Comparison of ENCODE assay signal across 1 cellular context in genomic region chr20:35741892-35742740, GRCh38.
A peak's percentile ranks its signal among the peaks of the same experiment; 100 is the strongest.
TF ChIP-seq lines count a peak whose summit lies in the region.

TSS of gene RBM39 (minus strand) at chr20:35742260. CDS start at chr20:35740874, 1,386 bp downstream.

TF ChIP-seq in HepG2, 621 proteins besides CTCF, POLR2A, EP300 and RAD21 (continued from another document and continues in another):
- peak; percentile 90; the same call in 1 of the 2 replicates for TF ChIP-seq ARID4A (CRISPR knock-in tag; IDR thresholded peaks at IDR 0.05; ENCODE audit: borderline replicate concordance)
- no peak for TF ChIP-seq NONO (IDR thresholded peaks at IDR 0.05)
- peak; percentile 99 for TF ChIP-seq NONO (CRISPR knock-in tag; conservative IDR thresholded peaks at IDR 0.05)
- TF ChIP-seq SNRNP70 (IDR thresholded peaks at IDR 0.05; ENCODE audit: low read depth, low read length): no peak
- TF ChIP-seq ADNP (CRISPR knock-in tag; IDR thresholded peaks at IDR 0.05): no peak
- TF ChIP-seq ZNF615 (CRISPR knock-in tag; IDR thresholded peaks at IDR 0.05; ENCODE audit: borderline replicate concordance): peak; percentile 97; the same call in 1 of the 2 replicates
- TF ChIP-seq ZNF468 (CRISPR knock-in tag; IDR thresholded peaks at IDR 0.05): peak; percentile 93; the same call in 1 of the 2 replicates
- TF ChIP-seq ERF (CRISPR knock-in tag; IDR thresholded peaks at IDR 0.05): peak; percentile 98
- peak; percentile 12 for TF ChIP-seq RBM22 (optimal IDR thresholded peaks at IDR 0.05; ENCODE audit: low read length)
- peak; percentile 95 for TF ChIP-seq PITX1 (CRISPR knock-in tag; IDR thresholded peaks at IDR 0.05)
- peak; percentile 99 for TF ChIP-seq TAF1 (CRISPR knock-in tag; IDR thresholded peaks at IDR 0.05)
- TF ChIP-seq PREB (CRISPR knock-in tag; IDR thresholded peaks at IDR 0.05): peak; percentile 97
- TF ChIP-seq RCOR2 (CRISPR knock-in tag; IDR thresholded peaks at IDR 0.05): peak; percentile 34; the same call in 1 of the 2 replicates
- peak; percentile 96; the same call in 1 of the 2 replicates for TF ChIP-seq ZNF367 (CRISPR knock-in tag; IDR thresholded peaks at IDR 0.05; ENCODE audit: borderline replicate concordance)
- TF ChIP-seq ZNF747 (CRISPR knock-in tag; IDR thresholded peaks at IDR 0.05; ENCODE audit: borderline replicate concordance): peak; percentile 99
- TF ChIP-seq SRSF1 (optimal IDR thresholded peaks at IDR 0.05; ENCODE audit: low read depth, low read length): peak; percentile 99
- TF ChIP-seq NR1H2 (CRISPR knock-in tag; IDR thresholded peaks at IDR 0.05; ENCODE audit: borderline replicate concordance, low read depth): peak; percentile 96
- TF ChIP-seq NR2C2 (CRISPR knock-in tag; IDR thresholded peaks at IDR 0.05; ENCODE audit: borderline replicate concordance): peak; percentile 93
- TF ChIP-seq RFXANK (CRISPR knock-in tag; IDR thresholded peaks at IDR 0.05): peak; percentile 93
- TF ChIP-seq, protein P1, sequence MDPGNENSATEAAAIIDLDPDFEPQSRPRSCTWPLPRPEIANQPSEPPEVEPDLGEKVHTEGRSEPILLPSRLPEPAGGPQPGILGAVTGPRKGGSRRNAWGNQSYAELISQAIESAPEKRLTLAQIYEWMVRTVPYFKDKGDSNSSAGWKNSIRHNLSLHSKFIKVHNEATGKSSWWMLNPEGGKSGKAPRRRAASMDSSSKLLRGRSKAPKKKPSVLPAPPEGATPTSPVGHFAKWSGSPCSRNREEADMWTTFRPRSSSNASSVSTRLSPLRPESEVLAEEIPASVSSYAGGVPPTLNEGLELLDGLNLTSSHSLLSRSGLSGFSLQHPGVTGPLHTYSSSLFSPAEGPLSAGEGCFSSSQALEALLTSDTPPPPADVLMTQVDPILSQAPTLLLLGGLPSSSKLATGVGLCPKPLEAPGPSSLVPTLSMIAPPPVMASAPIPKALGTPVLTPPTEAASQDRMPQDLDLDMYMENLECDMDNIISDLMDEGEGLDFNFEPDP (CRISPR knock-in tag; conservative IDR thresholded peaks at IDR 0.05): peak; percentile 98
- TF ChIP-seq, protein P2, sequence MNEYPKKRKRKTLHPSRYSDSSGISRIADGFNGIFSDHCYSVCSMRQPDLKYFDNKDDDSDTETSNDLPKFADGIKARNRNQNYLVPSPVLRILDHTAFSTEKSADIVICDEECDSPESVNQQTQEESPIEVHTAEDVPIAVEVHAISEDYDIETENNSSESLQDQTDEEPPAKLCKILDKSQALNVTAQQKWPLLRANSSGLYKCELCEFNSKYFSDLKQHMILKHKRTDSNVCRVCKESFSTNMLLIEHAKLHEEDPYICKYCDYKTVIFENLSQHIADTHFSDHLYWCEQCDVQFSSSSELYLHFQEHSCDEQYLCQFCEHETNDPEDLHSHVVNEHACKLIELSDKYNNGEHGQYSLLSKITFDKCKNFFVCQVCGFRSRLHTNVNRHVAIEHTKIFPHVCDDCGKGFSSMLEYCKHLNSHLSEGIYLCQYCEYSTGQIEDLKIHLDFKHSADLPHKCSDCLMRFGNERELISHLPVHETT (CRISPR knock-in tag; conservative IDR thresholded peaks at IDR 0.05): peak; percentile 98
- peak; percentile 92 for TF ChIP-seq GFI1 (CRISPR knock-in tag; IDR thresholded peaks at IDR 0.05; ENCODE audit: borderline replicate concordance)
- peak; percentile 96 for TF ChIP-seq YY1 (IDR thresholded peaks at IDR 0.05; ENCODE audit: insufficient read depth, insufficient replicate concordance, low read depth, low read length)
- peak; percentile 95 for TF ChIP-seq ARID3A (IDR thresholded peaks at IDR 0.05; ENCODE audit: low read depth, low read length)
- TF ChIP-seq RARG (CRISPR knock-in tag; IDR thresholded peaks at IDR 0.05; ENCODE audit: low read depth): peak; percentile 96
- TF ChIP-seq KLF12 (CRISPR knock-in tag; IDR thresholded peaks at IDR 0.05; ENCODE audit: borderline replicate concordance): peak; percentile 95
- peak; percentile 61; the same call in 1 of the 2 replicates for TF ChIP-seq MAFF (IDR thresholded peaks at IDR 0.05; ENCODE audit: low read depth, low read length)
- TF ChIP-seq ZFY (CRISPR knock-in tag; IDR thresholded peaks at IDR 0.05): peak; percentile 99
- no peak for TF ChIP-seq NFIB (CRISPR knock-in tag; IDR thresholded peaks at IDR 0.05; ENCODE audit: borderline replicate concordance)
- peak; percentile 83 for TF ChIP-seq NCOA2 (CRISPR knock-in tag; IDR thresholded peaks at IDR 0.05)
- TF ChIP-seq, protein P3, sequence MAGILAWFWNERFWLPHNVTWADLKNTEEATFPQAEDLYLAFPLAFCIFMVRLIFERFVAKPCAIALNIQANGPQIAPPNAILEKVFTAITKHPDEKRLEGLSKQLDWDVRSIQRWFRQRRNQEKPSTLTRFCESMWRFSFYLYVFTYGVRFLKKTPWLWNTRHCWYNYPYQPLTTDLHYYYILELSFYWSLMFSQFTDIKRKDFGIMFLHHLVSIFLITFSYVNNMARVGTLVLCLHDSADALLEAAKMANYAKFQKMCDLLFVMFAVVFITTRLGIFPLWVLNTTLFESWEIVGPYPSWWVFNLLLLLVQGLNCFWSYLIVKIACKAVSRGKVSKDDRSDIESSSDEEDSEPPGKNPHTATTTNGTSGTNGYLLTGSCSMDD (CRISPR knock-in tag; IDR thresholded peaks at IDR 0.05): peak; percentile 84; the same call in 1 of the 2 replicates
- TF ChIP-seq ZNF530 (CRISPR knock-in tag; IDR thresholded peaks at IDR 0.05; ENCODE audit: low read depth): peak; percentile 89
- TF ChIP-seq TEAD3 (CRISPR knock-in tag; optimal IDR thresholded peaks at IDR 0.05; ENCODE audit: borderline replicate concordance): peak; percentile 85
- TF ChIP-seq SAFB2 (CRISPR knock-in tag; IDR thresholded peaks at IDR 0.05; ENCODE audit: borderline replicate concordance, low read depth): peak; percentile 97
- peak; percentile 80 for TF ChIP-seq ZNF570 (CRISPR knock-in tag; IDR thresholded peaks at IDR 0.05; ENCODE audit: borderline replicate concordance)
- TF ChIP-seq CENPT (CRISPR knock-in tag; IDR thresholded peaks at IDR 0.05; ENCODE audit: low read depth): peak; percentile 96; the same call in 1 of the 2 replicates
- TF ChIP-seq PTBP1 (IDR thresholded peaks at IDR 0.05; ENCODE audit: low read depth, low read length, poor library complexity, severe bottlenecking): peak; percentile 85
- TF ChIP-seq NRL (CRISPR knock-in tag; IDR thresholded peaks at IDR 0.05; ENCODE audit: borderline replicate concordance): peak; percentile 95
- TF ChIP-seq, protein P4, sequence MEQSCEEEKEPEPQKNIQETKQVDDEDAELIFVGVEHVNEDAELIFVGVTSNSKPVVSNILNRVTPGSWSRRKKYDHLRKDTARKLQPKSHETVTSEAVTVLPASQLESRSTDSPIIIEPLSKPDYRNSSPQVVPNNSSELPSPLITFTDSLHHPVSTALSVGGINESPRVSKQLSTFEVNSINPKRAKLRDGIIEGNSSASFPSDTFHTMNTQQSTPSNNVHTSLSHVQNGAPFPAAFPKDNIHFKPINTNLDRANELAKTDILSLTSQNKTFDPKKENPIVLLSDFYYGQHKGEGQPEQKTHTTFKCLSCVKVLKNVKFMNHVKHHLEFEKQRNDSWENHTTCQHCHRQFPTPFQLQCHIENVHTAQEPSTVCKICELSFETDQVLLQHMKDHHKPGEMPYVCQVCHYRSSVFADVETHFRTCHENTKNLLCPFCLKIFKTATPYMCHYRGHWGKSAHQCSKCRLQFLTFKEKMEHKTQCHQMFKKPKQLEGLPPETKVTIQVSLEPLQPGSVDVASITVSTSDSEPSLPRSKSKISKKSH (CRISPR knock-in tag; IDR thresholded peaks at IDR 0.05; ENCODE audit: borderline replicate concordance): peak; percentile 95; the same call in 1 of the 2 replicates
- peak; percentile 89 for TF ChIP-seq GATAD2A (CRISPR knock-in tag; IDR thresholded peaks at IDR 0.05)
- TF ChIP-seq ZNF263 (CRISPR knock-in tag; IDR thresholded peaks at IDR 0.05): no peak; the same call in none of the 2 replicates
- peak; percentile 97 for TF ChIP-seq CREM (IDR thresholded peaks at IDR 0.05)
- peak; percentile 14; the same call in 1 of the 2 replicates for TF ChIP-seq CREM (CRISPR knock-in tag; IDR thresholded peaks at IDR 0.05)
- TF ChIP-seq ZNF224 (CRISPR knock-in tag; IDR thresholded peaks at IDR 0.05): peak; percentile 13
- peak; percentile 76; the same call in 1 of the 2 replicates for TF ChIP-seq EEA1 (CRISPR knock-in tag; IDR thresholded peaks at IDR 0.05; ENCODE audit: borderline replicate concordance)
- TF ChIP-seq, protein P5, sequence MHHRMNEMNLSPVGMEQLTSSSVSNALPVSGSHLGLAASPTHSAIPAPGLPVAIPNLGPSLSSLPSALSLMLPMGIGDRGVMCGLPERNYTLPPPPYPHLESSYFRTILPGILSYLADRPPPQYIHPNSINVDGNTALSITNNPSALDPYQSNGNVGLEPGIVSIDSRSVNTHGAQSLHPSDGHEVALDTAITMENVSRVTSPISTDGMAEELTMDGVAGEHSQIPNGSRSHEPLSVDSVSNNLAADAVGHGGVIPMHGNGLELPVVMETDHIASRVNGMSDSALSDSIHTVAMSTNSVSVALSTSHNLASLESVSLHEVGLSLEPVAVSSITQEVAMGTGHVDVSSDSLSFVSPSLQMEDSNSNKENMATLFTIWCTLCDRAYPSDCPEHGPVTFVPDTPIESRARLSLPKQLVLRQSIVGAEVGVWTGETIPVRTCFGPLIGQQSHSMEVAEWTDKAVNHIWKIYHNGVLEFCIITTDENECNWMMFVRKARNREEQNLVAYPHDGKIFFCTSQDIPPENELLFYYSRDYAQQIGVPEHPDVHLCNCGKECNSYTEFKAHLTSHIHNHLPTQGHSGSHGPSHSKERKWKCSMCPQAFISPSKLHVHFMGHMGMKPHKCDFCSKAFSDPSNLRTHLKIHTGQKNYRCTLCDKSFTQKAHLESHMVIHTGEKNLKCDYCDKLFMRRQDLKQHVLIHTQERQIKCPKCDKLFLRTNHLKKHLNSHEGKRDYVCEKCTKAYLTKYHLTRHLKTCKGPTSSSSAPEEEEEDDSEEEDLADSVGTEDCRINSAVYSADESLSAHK (CRISPR knock-in tag; IDR thresholded peaks at IDR 0.05; ENCODE audit: borderline replicate concordance): peak; percentile 94; the same call in 1 of the 2 replicates
- peak; percentile 96 for TF ChIP-seq FOXO1 (CRISPR knock-in tag; IDR thresholded peaks at IDR 0.05)
- peak; percentile 93 for TF ChIP-seq ZFP36L1 (CRISPR knock-in tag; IDR thresholded peaks at IDR 0.05)
- TF ChIP-seq MED1 (CRISPR knock-in tag; IDR thresholded peaks at IDR 0.05): peak; percentile 97
- TF ChIP-seq ZNF709 (CRISPR knock-in tag; IDR thresholded peaks at IDR 0.05): peak; percentile 100; the same call in 1 of the 2 replicates
- TF ChIP-seq, protein P6, sequence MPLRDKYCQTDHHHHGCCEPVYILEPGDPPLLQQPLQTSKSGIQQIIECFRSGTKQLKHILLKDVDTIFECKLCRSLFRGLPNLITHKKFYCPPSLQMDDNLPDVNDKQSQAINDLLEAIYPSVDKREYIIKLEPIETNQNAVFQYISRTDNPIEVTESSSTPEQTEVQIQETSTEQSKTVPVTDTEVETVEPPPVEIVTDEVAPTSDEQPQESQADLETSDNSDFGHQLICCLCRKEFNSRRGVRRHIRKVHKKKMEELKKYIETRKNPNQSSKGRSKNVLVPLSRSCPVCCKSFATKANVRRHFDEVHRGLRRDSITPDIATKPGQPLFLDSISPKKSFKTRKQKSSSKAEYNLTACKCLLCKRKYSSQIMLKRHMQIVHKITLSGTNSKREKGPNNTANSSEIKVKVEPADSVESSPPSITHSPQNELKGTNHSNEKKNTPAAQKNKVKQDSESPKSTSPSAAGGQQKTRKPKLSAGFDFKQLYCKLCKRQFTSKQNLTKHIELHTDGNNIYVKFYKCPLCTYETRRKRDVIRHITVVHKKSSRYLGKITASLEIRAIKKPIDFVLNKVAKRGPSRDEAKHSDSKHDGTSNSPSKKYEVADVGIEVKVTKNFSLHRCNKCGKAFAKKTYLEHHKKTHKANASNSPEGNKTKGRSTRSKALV (CRISPR knock-in tag; IDR thresholded peaks at IDR 0.05): peak; percentile 91
- peak; percentile 99 for TF ChIP-seq KAT7 (CRISPR knock-in tag; IDR thresholded peaks at IDR 0.05; ENCODE audit: borderline replicate concordance)
